Comparison of ENCODE assay signal across 8 cellular contexts in the genomic region with DNA sequence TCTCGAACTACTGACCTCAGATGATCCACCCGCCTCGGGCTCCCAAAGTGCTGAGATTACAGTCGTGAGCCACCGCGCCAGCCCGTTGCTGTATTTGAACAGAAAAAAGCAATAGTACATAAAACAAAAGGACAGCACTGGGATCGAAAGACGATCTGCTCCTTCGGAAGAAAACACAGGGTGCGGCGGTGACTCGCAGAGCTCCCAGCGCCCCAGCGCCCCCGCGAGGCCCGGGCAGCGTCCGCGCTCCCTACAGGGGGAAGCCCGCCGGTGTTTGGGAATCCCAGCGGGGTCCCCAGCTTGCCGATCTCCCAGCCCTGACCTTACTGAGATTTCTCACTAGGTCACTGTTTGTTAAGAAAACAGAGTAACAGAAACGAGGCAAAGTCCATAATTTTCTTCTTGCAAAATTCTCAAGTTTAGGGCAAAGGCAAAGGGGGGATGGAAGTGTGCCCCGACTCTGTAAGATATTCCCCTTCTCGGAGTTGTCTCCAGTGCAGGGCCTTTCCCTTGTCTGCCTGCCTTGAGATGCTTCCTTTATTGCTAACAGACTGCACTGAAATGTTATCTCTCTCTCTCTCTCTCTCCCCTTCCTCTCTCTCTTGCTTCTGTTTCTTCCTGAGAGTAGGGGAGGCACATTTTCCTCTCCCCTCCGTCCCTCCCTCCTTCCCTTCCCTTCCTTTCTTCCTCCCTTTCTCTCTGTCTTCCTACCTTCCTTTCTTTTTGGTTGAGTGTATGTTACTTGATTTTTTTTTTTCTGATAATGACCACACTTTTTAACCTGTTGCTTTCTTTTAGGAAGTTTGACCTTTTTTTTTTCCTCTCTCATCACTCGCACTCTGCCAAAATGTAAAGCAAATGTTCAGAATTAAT.
DNase-seq lines count a peak whose midpoint lies in the region; ATAC-seq and TF ChIP-seq lines count a peak whose summit lies in the region.

No MANE protein-coding gene starts in this region.

- H3K36me3 ChIP-seq in NT2/D1 (ENCODE audit: insufficient read depth, insufficient read length, low read length) = no peaks in the 10 kb centered on the region

- H3K4me3 ChIP-seq in AG04449 (ENCODE audit: low read depth, low read length) (peak overlapping the region; percentile 30), NT2/D1 (ENCODE audit: insufficient read length, low read depth) (peak overlapping the region; percentile 27)

- peaks cover 42% of the 10 kb centered on the region for H3K4me1 Mint-ChIP-seq in brain

- no peaks in the 10 kb centered on the region for H3K9me3 Mint-ChIP-seq in brain

- peaks cover 4% of the 10 kb centered on the region for H3K4me1 ChIP-seq in NT2/D1 (ENCODE audit: insufficient read depth, insufficient read length)

- peak; percentile 53 for ATAC-seq in GM19397 (IDR thresholded peaks at IDR 0.05; ENCODE audit: unreplicated experiment)

- peak overlapping the region in 4 of 5 experiments; percentile 30 to 48 (median 38) for H3K4me3 Mint-ChIP-seq in brain

- H3K27me3 Mint-ChIP-seq in brain = peaks cover 26% of the 10 kb centered on the region

- no peaks in the 10 kb centered on the region for H3K27me3 ChIP-seq in NT2/D1 (ENCODE audit: insufficient read depth, insufficient read length)

- peak overlapping the region in 2 of 5 experiments; percentile 18 to 22 for H3K27ac Mint-ChIP-seq in brain

- POLR2A ChIA-PET in AG04449 (lab: Yijun Ruan, JAX) = no interaction called here

- peak; percentile 83 for TF ChIP-seq CTCF in AG04449 (IDR thresholded peaks at IDR 0.05; ENCODE audit: insufficient read depth, low read length, missing control alignments)
- TF ChIP-seq CTCF in brain (conservative IDR thresholded peaks at IDR 0.05) = peak in 1 of 2 experiments; percentile 45

- H3K9ac ChIP-seq in NT2/D1 (ENCODE audit: insufficient read length, low read depth) = peak overlapping the region; percentile 64

- CTCF ChIA-PET in AG04449 (lab: Yijun Ruan, JAX) = interaction anchor here (1.1 to 1.5 kb wide), 2 partner anchors 86 to 564 kb away, joined by 3 read pairs; no protein-coding TSS in a partner anchor

- DNase-seq in AG04449 (ENCODE audit: low read depth, low spot score) (no peak), NT2/D1 (ENCODE audit: low read depth, low spot score) (peak; percentile 50), iris pigment epithelial cell (ENCODE audit: low read depth) (peak; percentile 82), smooth muscle cell of the brain vasculature (ENCODE audit: low read depth, low spot score) (peak; percentile 90), T1000 (lab: John Stamatoyannopoulos, UW) (no peak), NCI-H446 treated with DMSO at 0.1 percent for 48 hours (lab: John Stamatoyannopoulos, UW) (no peak)

- H3K9me3 ChIP-seq in NT2/D1 (ENCODE audit: insufficient read depth, low read length) = no peaks in the 10 kb centered on the region

- no peaks in the 10 kb centered on the region for H3K36me3 Mint-ChIP-seq in brain

Comparison
In these comparisons a context has a peak if more than half of its experiments do, and no peak if none do; other contexts are left out.
1. DNase-seq: peak in NT2/D1 (single experiment), iris pigment epithelial cell (single experiment) and smooth muscle cell of the brain vasculature (single experiment); none in AG04449 (single experiment), T1000 (single experiment) and NCI-H446 treated with DMSO at 0.1 percent for 48 hours (single experiment).